Comparison of ENCODE assay signal across 1 cellular context in the genomic region with DNA sequence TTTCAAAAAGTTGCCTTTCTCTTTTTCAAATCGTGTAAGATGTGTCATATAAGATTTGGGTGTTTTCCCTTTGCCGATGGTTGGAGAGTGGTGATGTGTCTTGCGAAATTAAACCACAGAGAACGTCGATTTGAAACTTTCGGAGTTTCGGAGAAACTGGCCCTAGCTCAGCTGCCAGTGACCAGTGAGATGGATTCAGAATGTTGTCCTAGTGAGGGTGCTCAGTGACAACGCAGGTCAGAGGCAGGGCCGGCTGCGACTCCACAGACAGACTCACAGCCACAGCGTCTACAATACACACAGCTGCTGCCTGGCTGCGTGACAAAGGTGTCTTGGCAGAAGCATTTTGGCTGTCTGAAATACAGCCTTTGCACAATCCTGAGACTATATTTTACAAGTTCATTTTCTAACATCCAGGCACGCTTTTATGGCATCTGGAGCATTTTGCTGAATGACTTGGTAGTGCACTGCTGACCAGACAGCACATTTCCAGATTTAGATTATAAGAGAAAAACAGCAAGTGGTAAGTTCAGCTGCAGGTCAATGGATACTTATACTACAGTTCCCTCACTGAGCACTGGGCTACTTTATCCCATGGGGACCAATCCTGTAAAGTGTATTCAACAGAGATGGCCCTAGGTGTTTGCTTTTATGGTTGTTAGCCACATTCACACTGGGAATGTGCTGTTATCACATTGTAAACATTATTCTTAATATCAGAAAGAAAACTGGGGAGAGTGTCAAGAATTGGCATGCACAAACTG.
TF ChIP-seq lines count a peak whose summit lies in the region.

No MANE protein-coding gene starts in this region.

TF ChIP-seq in WTC11, 78 proteins besides CTCF, POLR2A, EP300 and RAD21 (continued from another document):
- TF ChIP-seq, protein P1, sequence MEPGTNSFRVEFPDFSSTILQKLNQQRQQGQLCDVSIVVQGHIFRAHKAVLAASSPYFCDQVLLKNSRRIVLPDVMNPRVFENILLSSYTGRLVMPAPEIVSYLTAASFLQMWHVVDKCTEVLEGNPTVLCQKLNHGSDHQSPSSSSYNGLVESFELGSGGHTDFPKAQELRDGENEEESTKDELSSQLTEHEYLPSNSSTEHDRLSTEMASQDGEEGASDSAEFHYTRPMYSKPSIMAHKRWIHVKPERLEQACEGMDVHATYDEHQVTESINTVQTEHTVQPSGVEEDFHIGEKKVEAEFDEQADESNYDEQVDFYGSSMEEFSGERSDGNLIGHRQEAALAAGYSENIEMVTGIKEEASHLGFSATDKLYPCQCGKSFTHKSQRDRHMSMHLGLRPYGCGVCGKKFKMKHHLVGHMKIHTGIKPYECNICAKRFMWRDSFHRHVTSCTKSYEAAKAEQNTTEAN (CRISPR knock-in tag; IDR thresholded peaks at IDR 0.05): no peak
- TF ChIP-seq FOXP1 (CRISPR knock-in tag; IDR thresholded peaks at IDR 0.05; ENCODE audit: borderline replicate concordance) (no peak), ZNF671 (CRISPR knock-in tag; IDR thresholded peaks at IDR 0.05) (no peak)
